ENCODE assay signal across 15 cellular contexts in the genomic region with DNA sequence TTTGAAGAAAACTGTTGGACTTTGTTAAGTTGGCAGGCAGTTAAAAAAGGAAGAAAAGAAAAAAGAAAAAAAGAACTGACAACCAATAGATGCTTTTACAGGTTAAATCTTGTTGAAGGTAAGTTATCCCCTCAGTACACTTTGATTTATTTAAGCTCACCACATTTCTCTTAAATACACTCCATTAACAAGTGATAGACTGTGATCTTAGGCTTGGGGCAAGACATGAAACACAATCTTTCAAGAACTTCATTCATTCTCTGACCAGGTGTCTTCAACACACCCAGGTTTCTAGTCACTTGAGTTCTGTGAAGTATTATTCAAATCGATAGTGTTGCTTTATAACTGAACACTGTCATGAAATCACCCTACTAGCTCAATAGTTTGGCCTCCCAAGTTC.
DNase-seq lines count a peak whose midpoint lies in the region; ATAC-seq and TF ChIP-seq lines count a peak whose summit lies in the region.
"Had no signal": no experiment of that assay in that cellular context is flagged by ENCODE, and none has a peak within 500 bp of the region (broad histone marks: within the 10 kb centered on the region; RNA-seq: fewer than 3 reads in every experiment).

No MANE protein-coding gene starts in this region.

- H3K27me3 ChIP-seq in heart left ventricle = peaks cover 0 to 29% (median 5%) of the 10 kb centered on the region in 9 donors
- no peaks in the 10 kb centered on the region for H3K27me3 ChIP-seq in MM.1S (replicated peaks; ENCODE audit: insufficient read depth, low read length)
- H3K27me3 ChIP-seq in smooth muscle cell (ENCODE audit: low read depth) = no peaks in the 10 kb centered on the region
- no peaks in the 10 kb centered on the region for H3K27me3 ChIP-seq in CD4-positive, alpha-beta memory T cell (ENCODE audit: insufficient read depth, low read length)
- H3K27me3 ChIP-seq: esophagus squamous epithelium had no signal

- H3K27me3 Mint-ChIP-seq in CD4-positive, alpha-beta memory T cell = peaks cover 3 to 5% of the 10 kb centered on the region in 2 donors
- peaks cover 8% of the 10 kb centered on the region for H3K27me3 Mint-ChIP-seq in activated CD8-positive, alpha-beta T cell treated with anti-CD3 and anti-CD28 coated beads for 36 hours

- DNase-seq in heart left ventricle (no peak), left cardiac atrium (no peak), MM.1S (no peak), fibroblast of pulmonary artery (ENCODE audit: low read depth) (no peak), smooth muscle cell (lab: John Stamatoyannopoulos, UW; ENCODE audit: unreplicated experiment) (no peak), NCI-H2171 (lab: John Stamatoyannopoulos, UW) (no peak)
- no peak for DNase-seq in CD4-positive, alpha-beta memory T cell
- no peak for DNase-seq in activated CD8-positive, alpha-beta T cell treated with anti-CD3 and anti-CD28 coated beads for 36 hours
- DNase-seq: esophagus squamous epithelium, GDM1 had no signal

- POLR2A ChIA-PET in CD4-positive, alpha-beta memory T cell (lab: Charles Lee; ENCODE audit: partially characterized antibody) = no interaction called here
- POLR2A ChIA-PET in activated CD8-positive, alpha-beta T cell treated with anti-CD3 and anti-CD28 coated beads for 36 hours (lab: Charles Lee) = no interaction called here

- H3K4me1 Mint-ChIP-seq in CD4-positive, alpha-beta memory T cell = peaks cover 0 to 5% (median 2%) of the 10 kb centered on the region in 4 donors
- H3K4me1 Mint-ChIP-seq in activated CD8-positive, alpha-beta T cell treated with anti-CD3 and anti-CD28 coated beads for 36 hours (ENCODE audit: low read depth) = peaks cover 14% of the 10 kb centered on the region
- H3K4me1 Mint-ChIP-seq: activated T-helper 17 cell treated with anti-CD3 and anti-CD28 coated beads, Interleukin-2, amount 50 U/mL, for 72 hours; central memory CD8-positive, alpha-beta T cell had no signal

- peaks cover 0 to 38% (median 1%) of the 10 kb centered on the region in 12 donors for H3K4me1 ChIP-seq in heart left ventricle
- peaks cover 18% of the 10 kb centered on the region for H3K4me1 ChIP-seq in MM.1S (ENCODE audit: low read length)
- peaks cover 56% of the 10 kb centered on the region for H3K4me1 ChIP-seq in smooth muscle cell (ENCODE audit: low read depth)
- no peaks in the 10 kb centered on the region for H3K4me1 ChIP-seq in CD4-positive, alpha-beta memory T cell (ENCODE audit: insufficient read depth, low read length)

- H2AFZ ChIP-seq in MM.1S (ENCODE audit: low read length) (no peak overlapping the region), smooth muscle cell (ENCODE audit: low read depth) (no peak overlapping the region)

- H3F3A ChIP-seq in MM.1S (ENCODE audit: insufficient read depth, low read length) (peaks cover 26% of the 10 kb centered on the region), smooth muscle cell (ENCODE audit: low read depth) (no peaks in the 10 kb centered on the region)

- no peak overlapping the region for H3K27ac Mint-ChIP-seq in CD4-positive, alpha-beta memory T cell
- H3K27ac Mint-ChIP-seq in activated CD8-positive, alpha-beta T cell treated with anti-CD3 and anti-CD28 coated beads for 36 hours = no peak overlapping the region
- H3K27ac Mint-ChIP-seq: activated T-helper 17 cell treated with anti-CD3 and anti-CD28 coated beads, Interleukin-2, amount 50 U/mL, for 72 hours; natural killer cell treated with Interleukin-12 subunit alpha and Interleukin-12 subunit beta and Interleukin-15 and Interleukin-18, amount 100 ng/mL, for 72 hours had no signal

- H3K4me3 ChIP-seq in heart left ventricle (peak overlapping the region in 7 of 12 donors; percentile 50 to 87 (median 77)), MM.1S (ENCODE audit: low read length) (peak overlapping the region; percentile 72), fibroblast of pulmonary artery (replicated peaks; ENCODE audit: low read depth, low read length) (peak overlapping the region; percentile 68), smooth muscle cell (peak overlapping the region; percentile 80)
- H3K4me3 ChIP-seq in CD4-positive, alpha-beta memory T cell (ENCODE audit: low read length in 2 of 2) = no peak overlapping the region

- H3K9ac ChIP-seq in MM.1S (ENCODE audit: low read length) (peak overlapping the region; percentile 93; the same call in 1 of the 2 replicates), smooth muscle cell (ENCODE audit: low read depth) (no peak overlapping the region)

- TF ChIP-seq POLR2A in heart left ventricle (IDR thresholded peaks at IDR 0.05) = no peak

- no peak overlapping the region for H3K4me3 Mint-ChIP-seq in CD4-positive, alpha-beta memory T cell
- no peak overlapping the region for H3K4me3 Mint-ChIP-seq in activated CD8-positive, alpha-beta T cell treated with anti-CD3 and anti-CD28 coated beads for 36 hours
- H3K4me3 Mint-ChIP-seq: activated T-helper 17 cell treated with anti-CD3 and anti-CD28 coated beads, Interleukin-2, amount 50 U/mL, for 72 hours; central memory CD8-positive, alpha-beta T cell; natural killer cell treated with Interleukin-12 subunit alpha and Interleukin-12 subunit beta and Interleukin-15 and Interleukin-18, amount 100 ng/mL, for 72 hours had no signal

- CTCF ChIA-PET in CD4-positive, alpha-beta memory T cell (lab: Charles Lee; ENCODE audit: partially characterized antibody) = interaction anchor here (1.2 kb wide), 1 partner anchor 24 kb away, joined by 3 read pairs; no protein-coding TSS in a partner anchor
- CTCF ChIA-PET in activated CD8-positive, alpha-beta T cell treated with anti-CD3 and anti-CD28 coated beads for 36 hours (lab: Charles Lee) = no interaction called here

- ATAC-seq in heart left ventricle = no peak
- ATAC-seq in left cardiac atrium = no peak
- no peak for ATAC-seq in activated CD8-positive, alpha-beta T cell treated with anti-CD3 and anti-CD28 coated beads for 36 hours
- ATAC-seq: activated CD4-positive, CD25-positive, alpha-beta regulatory T cell treated with anti-CD3 and anti-CD28 coated beads, Interleukin-2, amount 50 U/mL, for 24 hours; activated T-helper 17 cell treated with anti-CD3 and anti-CD28 coated beads, Interleukin-2, amount 50 U/mL, for 72 hours; natural killer cell treated with Interleukin-12 subunit alpha and Interleukin-12 subunit beta and Interleukin-15 and Interleukin-18, amount 100 ng/mL, for 72 hours had no signal

- no peaks in the 10 kb centered on the region for H4K20me1 ChIP-seq in MM.1S (ENCODE audit: insufficient read depth, low read length)
- H4K20me1 ChIP-seq in smooth muscle cell (ENCODE audit: low read depth) = peaks cover 62% of the 10 kb centered on the region

- peaks cover 72% of the 10 kb centered on the region for H3K79me2 ChIP-seq in MM.1S (ENCODE audit: low read length)
- peaks cover 69% of the 10 kb centered on the region for H3K79me2 ChIP-seq in smooth muscle cell (ENCODE audit: low read depth)

- TF ChIP-seq CTCF in heart left ventricle (IDR thresholded peaks at IDR 0.05) (no peak), MM.1S (IDR thresholded peaks at IDR 0.05; ENCODE audit: low read length) (no peak), fibroblast of pulmonary artery (IDR thresholded peaks at IDR 0.05; ENCODE audit: low read length, missing control alignments) (no peak), smooth muscle cell (IDR thresholded peaks at IDR 0.05; ENCODE audit: borderline replicate concordance, insufficient read depth, poor library complexity, severe bottlenecking) (no peak)
- no peak for TF ChIP-seq CTCF in activated CD8-positive, alpha-beta T cell treated with anti-CD3 and anti-CD28 coated beads for 36 hours (IDR thresholded peaks at IDR 0.05)

- H3K9me2 ChIP-seq in MM.1S (replicated peaks; ENCODE audit: insufficient read depth, low read length) = no peaks in the 10 kb centered on the region

- H3K36me3 ChIP-seq in heart left ventricle (no peaks in the 10 kb centered on the region), MM.1S (replicated peaks; ENCODE audit: insufficient read depth, low read length) (no peaks in the 10 kb centered on the region), smooth muscle cell (ENCODE audit: low read depth) (no peaks in the 10 kb centered on the region)
- H3K36me3 ChIP-seq in CD4-positive, alpha-beta memory T cell (ENCODE audit: insufficient read depth, low read length) = no peaks in the 10 kb centered on the region
- H3K36me3 ChIP-seq: esophagus squamous epithelium had no signal

- no peaks in the 10 kb centered on the region for H3K36me3 Mint-ChIP-seq in CD4-positive, alpha-beta memory T cell
- H3K36me3 Mint-ChIP-seq in activated CD8-positive, alpha-beta T cell treated with anti-CD3 and anti-CD28 coated beads for 36 hours (ENCODE audit: low read depth) = no peaks in the 10 kb centered on the region

- H3K27ac ChIP-seq in heart left ventricle (no peak overlapping the region), MM.1S (ENCODE audit: low read length) (peak overlapping the region; percentile 8; the same call in 1 of the 2 replicates), smooth muscle cell (ENCODE audit: low read depth) (no peak overlapping the region)
- H3K27ac ChIP-seq in CD4-positive, alpha-beta memory T cell (ENCODE audit: low read depth, low read length) = no peak overlapping the region
- H3K27ac ChIP-seq: C4-2B had no signal

- 61 to 79% (median 70%) methylated on average over 1 of the region's 1 CpG for WGBS in heart left ventricle, 4 donors
- WGBS in smooth muscle cell (ENCODE audit: low lambda C conversion rate) = 82% methylated on average over 1 of the region's 1 CpG

- peak overlapping the region; percentile 98 for H3K4me2 ChIP-seq in MM.1S (ENCODE audit: low read depth, low read length)
- H3K4me2 ChIP-seq in smooth muscle cell = peak overlapping the region; percentile 94

- H3K9me3 ChIP-seq in heart left ventricle (no peaks in the 10 kb centered on the region), MM.1S (replicated peaks; ENCODE audit: insufficient read depth, low read length) (no peaks in the 10 kb centered on the region), smooth muscle cell (replicated peaks; ENCODE audit: low read depth) (no peaks in the 10 kb centered on the region)
- H3K9me3 ChIP-seq in CD4-positive, alpha-beta memory T cell (ENCODE audit: control insufficient read depth in 1 of 2, low read length in 2 of 2) = no peaks in the 10 kb centered on the region
- H3K9me3 ChIP-seq: esophagus squamous epithelium had no signal

- intact Hi-C loops in heart left ventricle (cut with DNase I) = loop anchor here in 2 of 10 donors (10.0 kb wide), 2 partner anchors 141 to 161 kb away; no protein-coding TSS in a partner anchor
- intact Hi-C loops in left cardiac atrium (cut with DNase I) = no loop called here
- intact Hi-C loops in CD4-positive, alpha-beta memory T cell (cut with micrococcal nuclease) = no loop called here
- intact Hi-C loops in activated CD8-positive, alpha-beta T cell treated with anti-CD3 and anti-CD28 coated beads for 36 hours (cut with micrococcal nuclease) = loop anchor here (5.0 kb wide), 1 partner anchor 354 kb away; no protein-coding TSS in a partner anchor

- H3K9me3 Mint-ChIP-seq in CD4-positive, alpha-beta memory T cell = peaks cover 0 to 17% (median 6%) of the 10 kb centered on the region in 8 donors
- H3K9me3 Mint-ChIP-seq in activated CD8-positive, alpha-beta T cell treated with anti-CD3 and anti-CD28 coated beads for 36 hours = peaks cover 2% of the 10 kb centered on the region

Comparison
In these comparisons a context has a peak if more than half of its experiments do, and no peak if none do; other contexts are left out.
1. H3K4me3 ChIP-seq: peak in heart left ventricle (7 of 12), MM.1S (single experiment), fibroblast of pulmonary artery (single experiment) and smooth muscle cell (single experiment); none in CD4-positive, alpha-beta memory T cell (0 of 2).